In the genomic region with DNA sequence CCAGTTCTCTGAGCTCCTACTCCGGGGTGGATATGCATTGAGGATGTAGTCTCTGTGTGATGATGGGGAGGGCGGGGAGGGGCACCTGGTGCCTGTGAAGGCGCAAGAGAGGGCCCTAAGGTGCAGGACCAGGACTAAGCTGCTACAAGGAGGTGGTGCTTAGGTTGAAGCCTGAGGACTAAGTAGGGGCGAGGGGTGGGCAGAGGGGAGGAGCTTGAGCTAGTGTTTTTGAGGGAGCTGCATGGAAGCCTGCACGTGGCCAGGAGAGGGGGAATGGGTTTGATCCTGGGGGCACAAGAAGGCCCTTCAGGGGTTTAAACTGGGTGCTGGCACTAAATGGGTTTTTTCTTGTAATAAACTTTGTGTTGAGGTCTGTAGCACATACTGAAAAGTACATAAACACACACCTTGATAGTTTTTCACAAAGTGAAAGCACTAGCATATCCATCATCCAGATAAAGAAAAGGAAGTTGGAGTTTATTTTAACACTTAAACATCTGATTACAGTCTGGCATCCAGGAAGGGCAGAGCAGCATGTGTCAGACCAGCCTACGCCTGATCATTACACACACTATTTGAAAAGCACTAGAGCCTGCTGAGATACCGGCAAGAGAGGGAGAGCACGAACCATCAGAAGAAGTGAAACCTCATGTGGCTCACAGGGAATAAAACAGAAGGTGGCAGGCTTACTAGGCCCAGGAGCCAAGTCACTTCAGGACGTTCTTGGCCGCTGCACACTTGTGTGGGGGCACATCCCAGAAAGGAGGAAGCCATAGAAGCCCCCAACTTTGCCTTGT, we compare ENCODE assay signal across 8 cellular contexts.
DNase-seq lines count a peak whose midpoint lies in the region; ATAC-seq and TF ChIP-seq lines count a peak whose summit lies in the region.

No MANE protein-coding gene starts in this region.

- peaks cover 0 to 5% (median 0%) of the 10 kb centered on the region in 3 donors for H3K27me3 Mint-ChIP-seq in CD14-positive monocyte (ENCODE audit: low read depth in 3 of 3)
- H3K27me3 Mint-ChIP-seq in activated CD8-positive, alpha-beta T cell treated with anti-CD3 and anti-CD28 coated beads for 36 hours: no peaks in the 10 kb centered on the region

- DNase-seq in CD14-positive monocyte (ENCODE audit: low spot score): no peak
- DNase-seq in activated CD8-positive, alpha-beta T cell treated with anti-CD3 and anti-CD28 coated beads for 36 hours: peak; percentile 12
- DNase-seq in left lobe of liver (ENCODE audit: low spot score): no peak
- no peak for DNase-seq in cortex of kidney (lab: John Stamatoyannopoulos, UW)
- no peak for DNase-seq in middle frontal gyrus (ENCODE audit: extremely low spot score, low spot score)
- DNase-seq in 8988T: no peak

- no peaks in the 10 kb centered on the region for H3K9me3 Mint-ChIP-seq in CD14-positive monocyte
- no peaks in the 10 kb centered on the region for H3K9me3 Mint-ChIP-seq in activated CD8-positive, alpha-beta T cell treated with anti-CD3 and anti-CD28 coated beads for 36 hours

- CTCF ChIA-PET in activated CD8-positive, alpha-beta T cell treated with anti-CD3 and anti-CD28 coated beads for 36 hours (lab: Charles Lee): no interaction called here

- H3K4me1 Mint-ChIP-seq in CD14-positive monocyte: peaks cover 21% of the 10 kb centered on the region
- peaks cover 27% of the 10 kb centered on the region for H3K4me1 Mint-ChIP-seq in activated CD8-positive, alpha-beta T cell treated with anti-CD3 and anti-CD28 coated beads for 36 hours (ENCODE audit: low read depth)

- no peak overlapping the region for H3K4me3 Mint-ChIP-seq in CD14-positive monocyte
- no peak overlapping the region for H3K4me3 Mint-ChIP-seq in activated CD8-positive, alpha-beta T cell treated with anti-CD3 and anti-CD28 coated beads for 36 hours

- TF ChIP-seq CTCF in CD14-positive monocyte (IDR thresholded peaks at IDR 0.05): no peak
- TF ChIP-seq CTCF in activated CD8-positive, alpha-beta T cell treated with anti-CD3 and anti-CD28 coated beads for 36 hours (IDR thresholded peaks at IDR 0.05): no peak

- POLR2A ChIA-PET in activated CD8-positive, alpha-beta T cell treated with anti-CD3 and anti-CD28 coated beads for 36 hours (lab: Charles Lee): no interaction called here

- intact Hi-C loops in CD14-positive monocyte (cut with micrococcal nuclease): no loop called here
- intact Hi-C loops in activated CD8-positive, alpha-beta T cell treated with anti-CD3 and anti-CD28 coated beads for 36 hours (cut with micrococcal nuclease): no loop called here

- ATAC-seq in GM19452 (IDR thresholded peaks at IDR 0.05; ENCODE audit: unreplicated experiment): peak; percentile 53
- peak; percentile 51 for ATAC-seq in activated CD8-positive, alpha-beta T cell treated with anti-CD3 and anti-CD28 coated beads for 36 hours
- peak; percentile 18 for ATAC-seq in left lobe of liver
- no peak for ATAC-seq in GM19397 (IDR thresholded peaks at IDR 0.05; ENCODE audit: unreplicated experiment)

- H3K27ac Mint-ChIP-seq in CD14-positive monocyte: peak overlapping the region in 6 of 7 donors; percentile 37 to 79 (median 56)
- H3K27ac Mint-ChIP-seq in activated CD8-positive, alpha-beta T cell treated with anti-CD3 and anti-CD28 coated beads for 36 hours: peak overlapping the region; percentile 71

- H3K36me3 Mint-ChIP-seq in CD14-positive monocyte: peaks cover 23 to 28% of the 10 kb centered on the region in 2 donors
- peaks cover 22% of the 10 kb centered on the region for H3K36me3 Mint-ChIP-seq in activated CD8-positive, alpha-beta T cell treated with anti-CD3 and anti-CD28 coated beads for 36 hours (ENCODE audit: low read depth)
